ENCODE assay signal across 8 cellular contexts in the genomic region with DNA sequence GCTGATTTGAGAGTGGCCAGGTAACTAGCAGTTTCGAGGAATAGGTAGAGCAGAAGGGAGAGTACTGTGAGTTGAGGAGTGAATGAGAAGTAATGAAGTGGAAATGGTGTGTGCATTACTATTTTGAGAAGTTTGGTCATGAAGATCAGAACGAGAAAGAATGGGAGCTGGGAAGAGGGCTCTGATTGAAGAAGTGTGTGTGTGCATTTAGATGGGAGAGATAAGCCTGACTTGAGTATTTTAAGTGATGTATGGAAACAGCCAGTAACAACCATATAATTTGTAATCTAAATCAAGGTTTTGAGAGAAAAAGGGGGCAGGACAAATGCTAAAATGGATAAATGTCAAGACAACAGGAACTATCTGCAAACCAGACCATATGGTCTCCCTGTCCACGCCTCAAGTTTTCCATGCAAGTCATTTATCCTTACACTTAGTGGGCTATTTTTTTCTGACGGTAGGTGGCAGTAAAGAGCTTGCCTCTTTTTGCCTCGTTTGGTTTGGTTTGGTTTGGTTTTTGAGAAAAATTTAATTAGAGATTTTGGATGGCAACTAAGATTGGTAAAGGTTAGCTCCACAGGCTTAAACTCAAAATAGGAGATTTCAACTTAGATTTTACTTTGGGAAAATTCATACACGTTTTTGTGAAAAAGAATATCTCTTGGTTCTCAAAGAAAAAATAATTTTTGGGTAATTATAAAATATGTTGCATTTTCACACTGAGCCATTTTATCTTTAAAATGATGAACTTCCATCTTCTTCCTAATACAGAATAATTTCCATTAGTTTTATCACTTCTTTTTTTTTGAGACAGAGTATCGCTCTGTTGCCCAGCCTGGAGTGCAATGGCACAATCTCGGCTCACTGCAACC. TPM values are rescaled to one million over a fixed set of nuclear protein-coding genes. Genes with fewer than 3 reads are reported as not detected.
DNase-seq lines count a peak whose midpoint lies in the region; ATAC-seq and TF ChIP-seq lines count a peak whose summit lies in the region.

No MANE protein-coding gene starts in this region.

- intact Hi-C loops in left colon (cut with DNase I, micrococcal nuclease), result loop anchor here in 1 of 2 donors (10.0 kb wide), 1 partner anchor 251 kb away; no protein-coding TSS in a partner anchor

- TF ChIP-seq RAD21 in Ishikawa (IDR thresholded peaks at IDR 0.05; ENCODE audit: low read depth), result peak; percentile 87

- no peak overlapping the region for H3K27ac ChIP-seq in OCI-LY3 (ENCODE audit: low read length)

- H3K9me3 ChIP-seq in OCI-LY3 (ENCODE audit: insufficient read depth, low read length), result no peaks in the 10 kb centered on the region

- no peaks in the 10 kb centered on the region for H3K79me2 ChIP-seq in OCI-LY3 (ENCODE audit: low read length)

- no peak overlapping the region for H3K9ac ChIP-seq in OCI-LY3 (ENCODE audit: low read length)

- ATAC-seq in left colon (peak; percentile 65), GM19035 (IDR thresholded peaks at IDR 0.05; ENCODE audit: unreplicated experiment) (no peak)

- no peaks in the 10 kb centered on the region for H3K27me3 ChIP-seq in OCI-LY3 (ENCODE audit: low read depth, low read length)

- peaks cover 14% of the 10 kb centered on the region for H3K4me1 ChIP-seq in OCI-LY3 (ENCODE audit: low read length)

- no peak overlapping the region for H2AFZ ChIP-seq in OCI-LY3 (ENCODE audit: low read depth, low read length)

- H3K4me2 ChIP-seq in OCI-LY3 (ENCODE audit: low read length), result no peak overlapping the region

- no peaks in the 10 kb centered on the region for H3K36me3 ChIP-seq in OCI-LY3 (replicated peaks; ENCODE audit: low read depth, low read length)

- peak; percentile 11 for DNase-seq in activated CD4-positive, CD25-positive, alpha-beta regulatory T cell treated with anti-CD3 and anti-CD28 coated beads, Interleukin-2, amount 50 U/mL, for 16 hours (ENCODE audit: low read depth, low spot score)
- no peak for DNase-seq in activated CD4-positive, CD25-positive, alpha-beta regulatory T cell treated with anti-CD3 and anti-CD28 coated beads, Interleukin-2, amount 50 U/mL, for 72 hours
- DNase-seq in brain pericyte (ENCODE audit: low read depth, low spot score) (peak; percentile 13), left colon (no peak), superior temporal gyrus (ENCODE audit: extremely low spot score) (peak; percentile 91)

- H3K4me3 ChIP-seq in OCI-LY3 (ENCODE audit: low read length), result no peak overlapping the region

- peak; percentile 96 for TF ChIP-seq CTCF in OCI-LY3 (IDR thresholded peaks at IDR 0.05; ENCODE audit: low read depth, low read length)

- TF ChIP-seq EP300 in Ishikawa (IDR thresholded peaks at IDR 0.05; ENCODE audit: borderline replicate concordance), result no peak

- no peaks in the 10 kb centered on the region for H4K20me1 ChIP-seq in OCI-LY3 (ENCODE audit: insufficient read depth, low read length)

TF ChIP-seq in Ishikawa, 13 proteins besides CTCF, POLR2A, EP300 and RAD21:
- TF ChIP-seq CREB1 (IDR thresholded peaks at IDR 0.05; ENCODE audit: low read depth) (no peak), EGR1 (IDR thresholded peaks at IDR 0.05) (no peak), NFIC (IDR thresholded peaks at IDR 0.05) (no peak), TCF12 (IDR thresholded peaks at IDR 0.05; ENCODE audit: low read depth) (no peak), TEAD4 (IDR thresholded peaks at IDR 0.05) (no peak), TAF1 (IDR thresholded peaks at IDR 0.05; ENCODE audit: low read depth) (no peak), CEBPB (IDR thresholded peaks at IDR 0.05) (no peak)
- TF ChIP-seq, protein P1, sequence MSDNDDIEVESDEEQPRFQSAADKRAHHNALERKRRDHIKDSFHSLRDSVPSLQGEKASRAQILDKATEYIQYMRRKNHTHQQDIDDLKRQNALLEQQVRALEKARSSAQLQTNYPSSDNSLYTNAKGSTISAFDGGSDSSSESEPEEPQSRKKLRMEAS (IDR thresholded peaks at IDR 0.05), result no peak
- TF ChIP-seq, protein P2, sequence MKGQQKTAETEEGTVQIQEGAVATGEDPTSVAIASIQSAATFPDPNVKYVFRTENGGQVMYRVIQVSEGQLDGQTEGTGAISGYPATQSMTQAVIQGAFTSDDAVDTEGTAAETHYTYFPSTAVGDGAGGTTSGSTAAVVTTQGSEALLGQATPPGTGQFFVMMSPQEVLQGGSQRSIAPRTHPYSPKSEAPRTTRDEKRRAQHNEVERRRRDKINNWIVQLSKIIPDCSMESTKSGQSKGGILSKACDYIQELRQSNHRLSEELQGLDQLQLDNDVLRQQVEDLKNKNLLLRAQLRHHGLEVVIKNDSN (IDR thresholded peaks at IDR 0.05), result no peak

RNA-seq across cellular contexts. Expression of a gene that starts 9.5 kb away (rescaled TPM):
- total RNA-seq in left colon, result 10 to 100 TPM; 18.6 to 18.7 TPM

Comparison
In these comparisons a context has a peak if more than half of its experiments do, and no peak if none do; other contexts are left out.
1. DNase-seq: peak in activated CD4-positive, CD25-positive, alpha-beta regulatory T cell treated with anti-CD3 and anti-CD28 coated beads, Interleukin-2, amount 50 U/mL, for 16 hours (single experiment), brain pericyte (single experiment) and superior temporal gyrus (single experiment); none in activated CD4-positive, CD25-positive, alpha-beta regulatory T cell treated with anti-CD3 and anti-CD28 coated beads, Interleukin-2, amount 50 U/mL, for 72 hours (single experiment) and left colon (0 of 2).